Comparison of ENCODE assay signal across 15 cellular contexts in genomic region chr2:29215739-29216608, GRCh38.
"Had no signal": no experiment of that assay in that cellular context is flagged by ENCODE, and none has a peak within 500 bp of the region (broad histone marks: within the 10 kb centered on the region; RNA-seq: fewer than 3 reads in every experiment).

No MANE protein-coding gene starts in this region.

- H3K36me3 ChIP-seq: breast epithelium, stomach, thoracic aorta had no signal

- H3K4me3 ChIP-seq: breast epithelium, mucosa of descending colon, stomach, thoracic aorta had no signal

- H3K27ac Mint-ChIP-seq: activated CD4-positive, alpha-beta T cell treated with anti-CD3 and anti-CD28 coated beads, Interleukin-2, amount 10 ng/mL, durations not matched to agents 24 days and 14 days; activated T-helper 1 cell treated with anti-CD3 and anti-CD28 coated beads, Interleukin-12 subunit alpha, Interleukin-12 subunit beta, Interleukin-2, Interleukin-4 antibody, amounts not matched to agents 30 ng/mL and 10 ng/mL and 1 ng/mL, durations not matched to agents 14 hours and 24 hours and 36 hours; natural killer cell; WTC11 had no signal

- H3K27ac ChIP-seq: breast epithelium, foreskin keratinocyte, stomach, thoracic aorta had no signal

- H3K4me1 Mint-ChIP-seq: natural killer cell had no signal

- H3K36me3 Mint-ChIP-seq: natural killer cell, WTC11 had no signal

- ATAC-seq: foreskin keratinocyte, mucosa of descending colon, WTC11 had no signal

- H3K27me3 Mint-ChIP-seq: activated CD4-positive, alpha-beta T cell treated with anti-CD3 and anti-CD28 coated beads, Interleukin-2, amount 10 ng/mL, durations not matched to agents 24 days and 14 days had no signal

- DNase-seq: activated CD4-positive, alpha-beta T cell treated with anti-CD3 and anti-CD28 coated beads, Interleukin-2, amount 10 ng/mL, durations not matched to agents 24 days and 14 days; activated naive CD4-positive, alpha-beta T cell; aorta; foreskin keratinocyte; mammary epithelial cell; mucosa of descending colon; natural killer cell; nucleus accumbens; stimulated activated CD4-positive, alpha-beta T cell treated with anti-CD3 and anti-CD28 coated beads, Interleukin-15, amount 100 ng/mL, for 24 hours; stimulated activated CD4-positive, alpha-beta T cell treated with anti-CD3 and anti-CD28 coated beads, Interleukin-4, amount 100 ng/mL, for 4 hours; stomach had no signal

- H3K4me1 ChIP-seq: breast epithelium, foreskin keratinocyte, stomach had no signal

- H3K4me3 Mint-ChIP-seq: activated CD4-positive, alpha-beta T cell treated with anti-CD3 and anti-CD28 coated beads, Interleukin-2, amount 10 ng/mL, durations not matched to agents 24 days and 14 days; activated T-helper 1 cell treated with anti-CD3 and anti-CD28 coated beads, Interleukin-12 subunit alpha, Interleukin-12 subunit beta, Interleukin-2, Interleukin-4 antibody, amounts not matched to agents 30 ng/mL and 10 ng/mL and 1 ng/mL, durations not matched to agents 14 hours and 24 hours and 36 hours; natural killer cell; WTC11 had no signal

- H3K9me3 ChIP-seq: breast epithelium, mucosa of descending colon, stomach, thoracic aorta had no signal

- H3K27me3 ChIP-seq: breast epithelium, foreskin keratinocyte, stomach had no signal

- H3K9me3 Mint-ChIP-seq: activated CD4-positive, alpha-beta T cell treated with anti-CD3 and anti-CD28 coated beads, Interleukin-2, amount 10 ng/mL, durations not matched to agents 24 days and 14 days; activated T-helper 1 cell treated with anti-CD3 and anti-CD28 coated beads, Interleukin-12 subunit alpha, Interleukin-12 subunit beta, Interleukin-2, Interleukin-4 antibody, amounts not matched to agents 30 ng/mL and 10 ng/mL and 1 ng/mL, durations not matched to agents 14 hours and 24 hours and 36 hours; natural killer cell; WTC11 had no signal
